In the genomic region with DNA sequence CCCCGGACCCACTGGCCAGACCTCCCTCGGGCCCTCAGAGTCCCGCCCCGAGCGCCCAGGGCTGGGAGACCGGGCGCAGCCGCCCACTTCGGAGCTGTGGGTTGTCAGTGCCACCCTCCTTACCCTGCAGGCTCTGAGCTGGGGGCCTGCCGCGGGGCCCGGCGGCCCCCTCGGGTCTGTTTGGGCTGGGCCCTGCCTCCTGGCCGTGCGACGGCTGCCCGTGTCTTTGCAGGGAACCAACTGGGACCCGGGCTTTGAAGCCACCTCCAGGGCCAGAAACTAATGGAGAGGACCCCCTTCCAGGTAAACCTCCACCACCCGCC, we compare ENCODE assay signal across 9 cellular contexts. TPM values are rescaled to one million over a fixed set of nuclear protein-coding genes. Genes with fewer than 3 reads are reported as not detected.
DNase-seq lines count a peak whose midpoint lies in the region; ATAC-seq and TF ChIP-seq lines count a peak whose summit lies in the region.
"Had no signal": no experiment of that assay in that cellular context is flagged by ENCODE, and none has a peak within 500 bp of the region (broad histone marks: within the 10 kb centered on the region; RNA-seq: fewer than 3 reads in every experiment).

No MANE protein-coding gene starts in this region.

- H3K27me3 ChIP-seq in ascending aorta: no peaks in the 10 kb centered on the region
- no peaks in the 10 kb centered on the region for H3K27me3 ChIP-seq in mesendoderm (ENCODE audit: insufficient read depth, low read length, poor library complexity)

- H3K36me3 Mint-ChIP-seq in stimulated activated naive CD8-positive, alpha-beta T cell treated with anti-CD3 and anti-CD28 coated beads, Interleukin-15, Interleukin-2, amounts not matched to agents 100 ng/mL and 50 ng/mL, for 24 hours (ENCODE audit: low read depth): peaks cover 8% of the 10 kb centered on the region

- H3K27me3 Mint-ChIP-seq in stimulated activated naive CD8-positive, alpha-beta T cell treated with anti-CD3 and anti-CD28 coated beads, Interleukin-15, Interleukin-2, amounts not matched to agents 100 ng/mL and 50 ng/mL, for 24 hours: no peaks in the 10 kb centered on the region

- ATAC-seq in stimulated activated naive CD8-positive, alpha-beta T cell treated with anti-CD3 and anti-CD28 coated beads, Interleukin-15, Interleukin-2, amounts not matched to agents 100 U/mL and 50 U/mL, for 24 hours: no peak
- ATAC-seq in GM21381 (IDR thresholded peaks at IDR 0.05; ENCODE audit: unreplicated experiment): no peak

- no peak overlapping the region for H2BK120ac ChIP-seq in mesendoderm (ENCODE audit: low read depth, low read length)

- H3K23ac ChIP-seq in mesendoderm (ENCODE audit: low read length): no peak overlapping the region

- peak overlapping the region; percentile 88 for H3K56ac ChIP-seq in mesendoderm (ENCODE audit: low read length)

- peak overlapping the region; percentile 22 for H3K18ac ChIP-seq in mesendoderm (ENCODE audit: low read length)

- intact Hi-C loops in ascending aorta (cut with DNase I): loop anchor here (1.0 kb wide), 2 partner anchors 14 to 31 kb away; a partner anchor contains a TSS

- H2BK15ac ChIP-seq in mesendoderm (replicated peaks; ENCODE audit: low read depth): no peak overlapping the region

- peak overlapping the region; percentile 87 for H3K4me3 Mint-ChIP-seq in stimulated activated naive CD8-positive, alpha-beta T cell treated with anti-CD3 and anti-CD28 coated beads, Interleukin-15, Interleukin-2, amounts not matched to agents 100 ng/mL and 50 ng/mL, for 24 hours

- no peak for DNase-seq in stimulated activated naive CD8-positive, alpha-beta T cell treated with anti-CD3 and anti-CD28 coated beads, Interleukin-15, Interleukin-2, amounts not matched to agents 100 U/mL and 50 U/mL, for 24 hours
- DNase-seq in ascending aorta (ENCODE audit: low spot score in 2 of 2): no peak
- no peak for DNase-seq in mesendoderm
- DNase-seq in NCI-H128 (lab: John Stamatoyannopoulos, UW; ENCODE audit: unreplicated experiment): no peak
- no peak for DNase-seq in stimulated activated naive CD4-positive, alpha-beta T cell (lab: John Stamatoyannopoulos, UW)
- DNase-seq in LoVo (ENCODE audit: low spot score): no peak

- H3K4ac ChIP-seq in mesendoderm (ENCODE audit: low read depth, low read length): no peak overlapping the region

- H3K4me3 ChIP-seq in ascending aorta (peak overlapping the region; percentile 61 to 67), mesendoderm (ENCODE audit: low read length) (peak overlapping the region; percentile 52)

- no peaks in the 10 kb centered on the region for H3K36me3 ChIP-seq in ascending aorta
- H3K36me3 ChIP-seq in mesendoderm (ENCODE audit: control insufficient read depth, insufficient read depth, low read length): peaks cover 8% of the 10 kb centered on the region

- peaks cover 12% of the 10 kb centered on the region for H3K4me1 Mint-ChIP-seq in stimulated activated naive CD8-positive, alpha-beta T cell treated with anti-CD3 and anti-CD28 coated beads, Interleukin-15, Interleukin-2, amounts not matched to agents 100 ng/mL and 50 ng/mL, for 24 hours (ENCODE audit: low read depth)

- H3K27ac ChIP-seq in ascending aorta (no peak overlapping the region), mesendoderm (ENCODE audit: low read depth, low read length) (peak overlapping the region; percentile 74)

- peak overlapping the region; percentile 84 for H3K9ac ChIP-seq in mesendoderm (ENCODE audit: low read length)

- WGBS in mesendoderm (ENCODE audit: extremely low coverage, insufficient coverage, low lambda C conversion rate): no CpG with 5 or more reads among the region's 20 CpGs

- no peak for TF ChIP-seq CTCF in ascending aorta (IDR thresholded peaks at IDR 0.05)

- peaks cover 1% of the 10 kb centered on the region for H3K79me2 ChIP-seq in mesendoderm (ENCODE audit: control insufficient read depth, insufficient read depth, low read length)

- H3K79me1 ChIP-seq in mesendoderm (ENCODE audit: low read length): peaks cover 7% of the 10 kb centered on the region

- no peak overlapping the region for H4K8ac ChIP-seq in mesendoderm (ENCODE audit: low read depth, low read length)

- H4K5ac ChIP-seq in mesendoderm (ENCODE audit: low read length): no peak overlapping the region

- no peaks in the 10 kb centered on the region for H3K9me3 Mint-ChIP-seq in stimulated activated naive CD8-positive, alpha-beta T cell treated with anti-CD3 and anti-CD28 coated beads, Interleukin-15, Interleukin-2, amounts not matched to agents 100 ng/mL and 50 ng/mL, for 24 hours

- H3K9me3 ChIP-seq in ascending aorta: no peaks in the 10 kb centered on the region

- H2AK5ac ChIP-seq in mesendoderm (ENCODE audit: low read length): no peak overlapping the region

- H3K27ac Mint-ChIP-seq in stimulated activated naive CD8-positive, alpha-beta T cell treated with anti-CD3 and anti-CD28 coated beads, Interleukin-15, Interleukin-2, amounts not matched to agents 100 ng/mL and 50 ng/mL, for 24 hours: no peak overlapping the region

- H3K4me1 ChIP-seq in ascending aorta (peaks cover 0 to 8% of the 10 kb centered on the region in 2 donors), mesendoderm (ENCODE audit: control insufficient read depth, low read depth, low read length) (peaks cover 5% of the 10 kb centered on the region)

- H2BK5ac ChIP-seq in mesendoderm (ENCODE audit: low read length): no peak overlapping the region

- peak overlapping the region; percentile 89 for H3K4me2 ChIP-seq in mesendoderm (ENCODE audit: low read length)

RNA-seq across cellular contexts. Expression of a gene that starts 0.4 kb away (rescaled TPM):
- total RNA-seq in ascending aorta: not detected
- 25.6 TPM for polyA plus RNA-seq in mesendoderm (2013, experiment 1 of 2)
- polyA plus RNA-seq in mesendoderm (2013, experiment 2 of 2): 26.2 TPM

RNA-seq across cellular contexts. Expression of a gene that starts 10.7 kb away (rescaled TPM):
- not detected for total RNA-seq in ascending aorta
- polyA plus RNA-seq in mesendoderm (2013, experiment 1 of 2): not detected
- not detected for polyA plus RNA-seq in mesendoderm (2013, experiment 2 of 2)
- total RNA-seq: HT1080 had no signal

RNA-seq across cellular contexts. Expression of a gene that starts 14.6 kb away (rescaled TPM):
- total RNA-seq in ascending aorta: 22.5 TPM
- polyA plus RNA-seq in mesendoderm (2013, experiment 1 of 2): 4.3 TPM
- polyA plus RNA-seq in mesendoderm (2013, experiment 2 of 2): 4.4 TPM

RNA-seq across cellular contexts. Expression of a gene that starts 31.1 kb away (rescaled TPM):
- total RNA-seq in ascending aorta: 0.43 TPM
- 19.4 TPM for polyA plus RNA-seq in mesendoderm (2013, experiment 1 of 2)
- polyA plus RNA-seq in mesendoderm (2013, experiment 2 of 2): 19.6 TPM

RNA-seq across cellular contexts. Expression of a gene that starts 53.4 kb away (rescaled TPM):
- 91.9 TPM for total RNA-seq in ascending aorta
- 279 TPM for polyA plus RNA-seq in mesendoderm (2013, experiment 1 of 2)
- polyA plus RNA-seq in mesendoderm (2013, experiment 2 of 2): 280 TPM
